In the genomic region with DNA sequence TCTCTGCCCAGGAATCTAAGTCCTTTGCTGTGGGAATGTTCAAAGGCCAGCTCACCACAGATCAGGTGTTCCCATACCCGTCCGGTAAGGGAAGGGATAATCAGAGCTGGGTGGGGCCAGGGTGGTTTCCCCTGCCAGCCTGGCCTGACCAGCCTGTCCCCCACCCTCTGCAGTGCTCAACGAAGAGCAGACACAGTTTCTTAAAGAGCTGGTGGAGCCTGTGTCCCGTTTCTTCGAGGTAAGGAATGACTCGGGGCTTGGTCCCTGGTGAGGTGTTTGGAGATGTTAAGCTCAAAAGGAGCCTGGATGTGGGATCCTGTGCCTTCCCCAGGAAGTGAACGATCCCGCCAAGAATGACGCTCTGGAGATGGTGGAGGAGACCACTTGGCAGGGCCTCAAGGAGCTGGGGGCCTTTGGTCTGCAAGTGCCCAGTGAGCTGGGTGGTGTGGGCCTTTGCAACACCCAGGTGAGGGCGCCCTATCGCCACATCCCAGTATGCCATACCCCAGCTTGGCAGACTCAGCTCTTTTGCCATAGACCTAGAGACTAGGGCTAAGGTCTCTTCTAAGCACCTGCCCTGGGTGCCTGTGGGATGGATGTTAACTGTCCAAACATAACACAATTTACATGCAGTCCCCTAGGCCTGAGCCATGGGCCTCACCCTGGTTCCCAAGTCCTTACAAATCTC, we compare ENCODE assay signal across 8 cellular contexts. TPM values are rescaled to one million over a fixed set of nuclear protein-coding genes. Genes with fewer than 3 reads are reported as not detected.
DNase-seq lines count a peak whose midpoint lies in the region; ATAC-seq and TF ChIP-seq lines count a peak whose summit lies in the region.

No MANE protein-coding gene starts in this region.

- H3K27me3 Mint-ChIP-seq in neural crest cell (ENCODE audit: low read depth), result peaks cover 39% of the 10 kb centered on the region

- H3K9me3 Mint-ChIP-seq in neural crest cell, result no peaks in the 10 kb centered on the region

- peaks cover 9% of the 10 kb centered on the region for H3K36me3 Mint-ChIP-seq in neural crest cell (ENCODE audit: low read depth)

- peak; percentile 5 for ATAC-seq in Right ventricle myocardium superior (ENCODE audit: poor library complexity)
- no peak for ATAC-seq in Right ventricle myocardium inferior
- no peak for ATAC-seq in HG03039 (IDR thresholded peaks at IDR 0.05; ENCODE audit: unreplicated experiment)
- ATAC-seq in GM18519 (IDR thresholded peaks at IDR 0.05; ENCODE audit: low FRiP score, unreplicated experiment), result no peak

- H3K27ac Mint-ChIP-seq in neural crest cell (ENCODE audit: unreplicated experiment), result peak overlapping the region; percentile 94

- peaks cover 50% of the 10 kb centered on the region for H3K4me1 Mint-ChIP-seq in neural crest cell

- DNase-seq in Right ventricle myocardium superior, result peak; percentile 60
- DNase-seq in Right ventricle myocardium inferior (ENCODE audit: missing footprints), result no peak
- peak; percentile 59 for DNase-seq in NCI-H69 (lab: John Stamatoyannopoulos, UW)
- DNase-seq in activated T-cell treated with anti-CD3 and anti-CD28 coated beads, Interleukin-2, amount 50 U/mL, for 1 hour, result peak; percentile 70
- DNase-seq in fibroblast of mammary gland (ENCODE audit: low read depth), result peak; percentile 67
- no peak for DNase-seq in neural crest cell (ENCODE audit: low read depth, low spot score)

- peak overlapping the region; percentile 98 for H3K4me3 Mint-ChIP-seq in neural crest cell

- H3K4me3 ChIP-seq in fibroblast of mammary gland (ENCODE audit: control insufficient read depth, low read depth, low read length), result peak overlapping the region; percentile 73

- peak; percentile 48 for TF ChIP-seq CTCF in fibroblast of mammary gland (conservative IDR thresholded peaks at IDR 0.05; ENCODE audit: control insufficient read depth, insufficient read depth, low read depth, low read length)
- peak; percentile 56 for TF ChIP-seq CTCF in neural crest cell (conservative IDR thresholded peaks at IDR 0.05)

- intact Hi-C loops in Right ventricle myocardium superior (cut with DNase I), result no loop called here
- intact Hi-C loops in Right ventricle myocardium inferior (cut with DNase I), result loop anchor here (1.0 kb wide), 1 partner anchor 18 kb away; no protein-coding TSS in a partner anchor

RNA-seq across cellular contexts. Expression of gene ACADVL, which starts 1.0 kb away (rescaled TPM):
- total RNA-seq in Right ventricle myocardium superior, result 2,247 TPM
- total RNA-seq in Right ventricle myocardium inferior, result 2,192 TPM
- 215 and 220 TPM in 2 replicates for total RNA-seq in neural crest cell

RNA-seq across cellular contexts. Expression of gene DLG4, which starts 1.1 kb away (rescaled TPM):
- total RNA-seq in Right ventricle myocardium superior (20.4 TPM), Right ventricle myocardium inferior (20.6 TPM), neural crest cell (49.4 and 51.4 TPM in 2 replicates)

RNA-seq across cellular contexts. Expression of gene DVL2, which starts 13.6 kb away (rescaled TPM):
- total RNA-seq in Right ventricle myocardium superior (20.4 TPM), Right ventricle myocardium inferior (20.0 TPM), neural crest cell (130 and 140 TPM in 2 replicates)

RNA-seq across cellular contexts. Expression of gene PHF23, which starts 18.5 kb away (rescaled TPM):
- 19.4 TPM for total RNA-seq in Right ventricle myocardium superior
- 23.3 TPM for total RNA-seq in Right ventricle myocardium inferior
- 72.7 and 75.2 TPM in 2 replicates for total RNA-seq in neural crest cell

RNA-seq across cellular contexts. Expression of gene GABARAP, which starts 21.5 kb away (rescaled TPM):
- total RNA-seq in Right ventricle myocardium superior (432 TPM), Right ventricle myocardium inferior (444 TPM), neural crest cell (470 and 479 TPM in 2 replicates)

Comparison
In these comparisons a context has a peak if more than half of its experiments do, and no peak if none do; other contexts are left out.
1. DNase-seq: peak in Right ventricle myocardium superior (single experiment), NCI-H69 (single experiment), activated T-cell treated with anti-CD3 and anti-CD28 coated beads, Interleukin-2, amount 50 U/mL, for 1 hour (single experiment) and fibroblast of mammary gland (single experiment); none in Right ventricle myocardium inferior (single experiment) and neural crest cell (single experiment).